In genomic region chr3:42601898-42602581, GRCh38 we compare ENCODE assay signal across 8 cellular contexts. TPM values are rescaled to one million over a fixed set of nuclear protein-coding genes. Genes with fewer than 3 reads are reported as not detected.
DNase-seq lines count a peak whose midpoint lies in the region; ATAC-seq, FAIRE-seq and TF ChIP-seq lines count a peak whose summit lies in the region.

No MANE protein-coding gene starts in this region.

- H3K4me2 ChIP-seq in astrocyte (ENCODE audit: low read length): peak overlapping the region; percentile 92

- peaks cover 65% of the 10 kb centered on the region for H3K79me2 ChIP-seq in astrocyte (ENCODE audit: insufficient read depth, low read length)

- DNase-seq in Caki2 (ENCODE audit: low read depth): peak; percentile 26
- DNase-seq in astrocyte (ENCODE audit: low read depth): no peak
- DNase-seq in memory B cell (ENCODE audit: low spot score in 2 of 2): no peak

- H3K27me3 Mint-ChIP-seq in astrocyte (ENCODE audit: low read depth, unreplicated experiment) (no peaks in the 10 kb centered on the region), memory B cell (no peaks in the 10 kb centered on the region)

- no peak overlapping the region for H2AFZ ChIP-seq in astrocyte (ENCODE audit: low read depth, low read length)

- peak overlapping the region; percentile 79 for H3K4me3 ChIP-seq in astrocyte (ENCODE audit: insufficient read depth, low read depth, low read length)

- H3K27me3 ChIP-seq in astrocyte (ENCODE audit: insufficient read depth, low read length): no peaks in the 10 kb centered on the region

- peaks cover 15% of the 10 kb centered on the region for H3K9me3 ChIP-seq in KOPT-K1 (ENCODE audit: insufficient read depth, low read length, poor library complexity, severe bottlenecking)
- H3K9me3 ChIP-seq in astrocyte (ENCODE audit: insufficient read depth, low read depth, low read length): no peaks in the 10 kb centered on the region

- H3K36me3 ChIP-seq in KOPT-K1 (ENCODE audit: insufficient read depth, low read length): peaks cover 44% of the 10 kb centered on the region
- H3K36me3 ChIP-seq in astrocyte (ENCODE audit: insufficient read depth, low read length): peaks cover 3% of the 10 kb centered on the region

- in situ Hi-C loops in Caki2 (cut with HindIII; ENCODE audit: low pct_unique_long_range_greater_than_20kb, low sequenced_read_pairs): no loop called here

- no peaks in the 10 kb centered on the region for H3K9me3 Mint-ChIP-seq in astrocyte (ENCODE audit: unreplicated experiment)
- peaks cover 1% of the 10 kb centered on the region for H3K9me3 Mint-ChIP-seq in memory B cell

- peak overlapping the region; percentile 94 for H3K4me3 Mint-ChIP-seq in astrocyte (ENCODE audit: unreplicated experiment)
- H3K4me3 Mint-ChIP-seq in memory B cell: peak overlapping the region; percentile 97

- no peak for FAIRE-seq in astrocyte (lab: Jason Lieb, UNC)

- H4K20me1 ChIP-seq in astrocyte (ENCODE audit: insufficient read depth, low read length): peaks cover 59% of the 10 kb centered on the region

- peaks cover 6% of the 10 kb centered on the region for H3K4me1 ChIP-seq in astrocyte (ENCODE audit: insufficient read depth, low read length)

- H3K36me3 Mint-ChIP-seq in astrocyte (ENCODE audit: low read depth, unreplicated experiment) (peaks cover 4% of the 10 kb centered on the region), memory B cell (peaks cover 14% of the 10 kb centered on the region)

- peaks cover 11% of the 10 kb centered on the region for H3K4me1 Mint-ChIP-seq in astrocyte (ENCODE audit: low read depth, unreplicated experiment)
- H3K4me1 Mint-ChIP-seq in memory B cell: peaks cover 22% of the 10 kb centered on the region

- H3K27ac ChIP-seq in KOPT-K1 (ENCODE audit: low read depth, low read length, poor library complexity, severe bottlenecking): peak overlapping the region; percentile 77
- H3K27ac ChIP-seq in astrocyte (ENCODE audit: low read depth, low read length): peak overlapping the region; percentile 95

- TF ChIP-seq CTCF in astrocyte (IDR thresholded peaks at IDR 0.05; ENCODE audit: insufficient read depth, low read depth, low read length): no peak

- H3K27ac Mint-ChIP-seq in astrocyte (ENCODE audit: unreplicated experiment) (peak overlapping the region; percentile 91), memory B cell (peak overlapping the region; percentile 95)

- H3K9ac ChIP-seq in astrocyte (ENCODE audit: low read length): peak overlapping the region; percentile 95

- no peak for ATAC-seq in memory B cell (ENCODE audit: low read depth)
- ATAC-seq in HG03457 (IDR thresholded peaks at IDR 0.05; ENCODE audit: unreplicated experiment): no peak
- no peak for ATAC-seq in HG03280 (IDR thresholded peaks at IDR 0.05; ENCODE audit: unreplicated experiment)
- ATAC-seq in HG03460 (IDR thresholded peaks at IDR 0.05; ENCODE audit: unreplicated experiment): no peak
- no peak for ATAC-seq in HG02763 (IDR thresholded peaks at IDR 0.05; ENCODE audit: unreplicated experiment)

RNA-seq across cellular contexts. Expression of gene NKTR, which starts 1.6 kb away (rescaled TPM):
- 2.7 and 16.3 TPM in 2 replicates for total RNA-seq in Caki2 (2014; rRNA removed; shearing (Covaris generic); ENCODE audit: low replicate concordance)
- total RNA-seq in astrocyte: 58.9 and 70.3 TPM in 2 replicates

RNA-seq across cellular contexts. Expression of gene SS18L2, which starts 11.4 kb away (rescaled TPM):
- total RNA-seq in Caki2 (2014; rRNA removed; shearing (Covaris generic); ENCODE audit: low replicate concordance): 16.3 and 33.3 TPM in 2 replicates
- 22.8 and 26.1 TPM in 2 replicates for total RNA-seq in astrocyte

RNA-seq across cellular contexts. Expression of gene SEC22C, which starts 20.3 kb away (rescaled TPM):
- 33.5 and 44.1 TPM in 2 replicates for total RNA-seq in Caki2 (2014; rRNA removed; shearing (Covaris generic); ENCODE audit: low replicate concordance)
- 36.7 and 37.4 TPM in 2 replicates for total RNA-seq in astrocyte

RNA-seq across cellular contexts. Expression of gene ZBTB47, which starts 51.5 kb away (rescaled TPM):
- 2.6 and 3.9 TPM in 2 replicates for total RNA-seq in Caki2 (2014; rRNA removed; shearing (Covaris generic); ENCODE audit: low replicate concordance)
- total RNA-seq in astrocyte: 9.3 and 10.2 TPM in 2 replicates
